9 cellular contexts compared by ENCODE assay signal in genomic region chr10:44982114-44982460, GRCh38. TPM values are rescaled to one million over a fixed set of nuclear protein-coding genes. Genes with fewer than 3 reads are reported as not detected.
DNase-seq lines count a peak whose midpoint lies in the region; ATAC-seq, FAIRE-seq and TF ChIP-seq lines count a peak whose summit lies in the region.
"Had no signal": no experiment of that assay in that cellular context is flagged by ENCODE, and none has a peak within 500 bp of the region (broad histone marks: within the 10 kb centered on the region; RNA-seq: fewer than 3 reads in every experiment).

No MANE protein-coding gene starts in this region.

- TF ChIP-seq EP300 in A549 (IDR thresholded peaks at IDR 0.05) (no peak), ovary (IDR thresholded peaks at IDR 0.05) (no peak)

- H3K27ac ChIP-seq in A549 (peak overlapping the region; percentile 82 to 92), SJCRH30 (peak overlapping the region; percentile 82), foreskin keratinocyte (peak overlapping the region; percentile 65), ovary (peak overlapping the region in 1 of 2 donors; percentile 1)

- POLR2A ChIA-PET in A549 (lab: Yijun Ruan, JAX) = no interaction called here

- WGBS in A549 (ENCODE audit: missing lambda C conversion rate) = 91% methylated on average over 9 of the region's 9 CpGs
- WGBS in ovary, 3 donors = 89 to 97% (median 92%) methylated on average over 9 of the region's 9 CpGs

- ATAC-seq in A549 (no peak), foreskin keratinocyte (no peak), HG02798 (IDR thresholded peaks at IDR 0.05; ENCODE audit: poor library complexity, unreplicated experiment) (no peak)
- ATAC-seq in effector memory CD8-positive, alpha-beta T cell (replicated peaks) = no peak

- no peaks in the 10 kb centered on the region for H3K9me3 Mint-ChIP-seq in effector memory CD8-positive, alpha-beta T cell

- H3K36me3 Mint-ChIP-seq in effector memory CD8-positive, alpha-beta T cell (ENCODE audit: insufficient read depth) = no peaks in the 10 kb centered on the region

- H3K4me2 ChIP-seq in A549 = peak overlapping the region; percentile 59

- H3K4me1 ChIP-seq in A549 (peaks cover 58% of the 10 kb centered on the region), SJCRH30 (peaks cover 39% of the 10 kb centered on the region), foreskin keratinocyte (peaks cover 26% of the 10 kb centered on the region), ovary (ENCODE audit: insufficient read depth) (peaks cover 48% of the 10 kb centered on the region)

- CTCF ChIA-PET in A549 (lab: Yijun Ruan, JAX) = interaction anchor here (1.5 to 9.7 kb wide), 2 partner anchors 27 to 50 kb away, joined by 3 to 69 read pairs; no protein-coding TSS in a partner anchor

- no peak for TF ChIP-seq CTCF in A549 (IDR thresholded peaks at IDR 0.05)
- TF ChIP-seq CTCF in foreskin keratinocyte (conservative IDR thresholded peaks at IDR 0.05) = no peak
- no peak for TF ChIP-seq CTCF in ovary (IDR thresholded peaks at IDR 0.05)

- intact Hi-C loops in ovary (cut with DNase I) = no loop called here

- H3K4me1 Mint-ChIP-seq in effector memory CD8-positive, alpha-beta T cell (ENCODE audit: low read depth in 2 of 2) = no peaks in the 10 kb centered on the region

- no peak for DNase-seq in A549 (ENCODE audit: low read depth in 1 of 2, low spot score in 1 of 2)
- DNase-seq in SJCRH30 = no peak
- no peak for DNase-seq in foreskin keratinocyte
- peak; percentile 13 to 51 (median 40) for DNase-seq in ovary
- no peak for DNase-seq in Ammon's horn (ENCODE audit: low spot score)
- no peak for DNase-seq in effector memory CD8-positive, alpha-beta T cell
- DNase-seq in NCI-H2081 (lab: John Stamatoyannopoulos, UW) = no peak
- DNase-seq: stimulated activated naive CD4-positive, alpha-beta T cell treated with Interleukin-2 at 50 U/mL for 16 hours had no signal

- H3K4me3 Mint-ChIP-seq in effector memory CD8-positive, alpha-beta T cell = no peak overlapping the region

- no peaks in the 10 kb centered on the region; the same call in 1 of the 2 replicates for H3K36me3 ChIP-seq in SJCRH30
- H3K36me3 ChIP-seq in ovary = no peaks in the 10 kb centered on the region

- TF ChIP-seq POLR2A in A549 (IDR thresholded peaks at IDR 0.05; ENCODE audit: low read length) (no peak), ovary (IDR thresholded peaks at IDR 0.05) (no peak)

- H3K9me3 ChIP-seq in A549 (no peaks in the 10 kb centered on the region), SJCRH30 (replicated peaks) (no peaks in the 10 kb centered on the region), ovary (peaks cover 0 to 7% of the 10 kb centered on the region in 2 donors)

- H3K27ac Mint-ChIP-seq in effector memory CD8-positive, alpha-beta T cell = no peak overlapping the region

- no peak for FAIRE-seq in A549 (lab: Jason Lieb, UNC)

- H3K4me3 ChIP-seq in A549 (no peak overlapping the region), SJCRH30 (no peak overlapping the region), ovary (no peak overlapping the region)

- no peak for TF ChIP-seq RAD21 in A549 (conservative IDR thresholded peaks at IDR 0.05 in 1 of 2, IDR thresholded peaks at IDR 0.05 in 1 of 2)

- H3K27me3 ChIP-seq in SJCRH30 = no peaks in the 10 kb centered on the region
- H3K27me3 ChIP-seq in foreskin keratinocyte = no peaks in the 10 kb centered on the region
- no peaks in the 10 kb centered on the region for H3K27me3 ChIP-seq in ovary

- peaks cover 0 to 12% of the 10 kb centered on the region in 2 donors for H3K27me3 Mint-ChIP-seq in effector memory CD8-positive, alpha-beta T cell

TF ChIP-seq in A549, 52 proteins besides CTCF, POLR2A, EP300 and RAD21:
- TF ChIP-seq ZFP36 (IDR thresholded peaks at IDR 0.05; ENCODE audit: borderline replicate concordance, partially characterized antibody) (no peak), ESRRA (IDR thresholded peaks at IDR 0.05; ENCODE audit: borderline replicate concordance, low read length) (no peak), HOXB5 (CRISPR knock-in tag; IDR thresholded peaks at IDR 0.05) (no peak), JUNB (IDR thresholded peaks at IDR 0.05) (no peak)
TF ChIP-seq in A549: peak in this region for 0.

RNA-seq across cellular contexts. Expression of gene DEPP1, which starts 3.5 kb away (rescaled TPM):
- 0.89 and 0.92 TPM in 2 replicates for polyA plus RNA-seq in A549 (2011; rRNA removed)
- 0.37 and 0.71 TPM in 2 replicates for polyA plus RNA-seq in A549 (2012; cell fraction: cytosol; rRNA removed)
- polyA plus RNA-seq in A549 (2012; cell fraction: nucleus; rRNA removed) = 0.51 and 1.2 TPM in 2 replicates
- 0.22 to 0.50 TPM (median 0.46 TPM) in 3 replicates for polyA plus RNA-seq in A549 (2017; fragmentation: RNase III; extraction: RNeasy Plus Mini Kit Qiagen cat#74134 plus additional on column Dnase treatment)
- polyA minus RNA-seq in A549 (2011; rRNA and poly(A)+ RNA removed) = 1.5 and 2.1 TPM in 2 replicates
- total RNA-seq in SJCRH30 (2014; rRNA removed; shearing (Covaris generic)) = 0.24 and 0.25 TPM in 2 replicates
- 0.60 and 0.75 TPM in 2 replicates for total RNA-seq in foreskin keratinocyte
- 0.56 and 0.84 TPM in 2 replicates for polyA plus RNA-seq in foreskin keratinocyte
- 100 to 1,000 TPM in 5 of 7 donors, 10 to 100 TPM in 2; 35.6 to 511 (median 174) TPM for total RNA-seq in ovary
- 100 to 1,000 TPM in 1 of 2 donors, 10 to 100 TPM in 1; 56.7 to 603 TPM for polyA plus RNA-seq in ovary

RNA-seq across cellular contexts. Expression of gene ZNF22, which starts 18.6 kb away (rescaled TPM):
- 11.0 and 13.0 TPM in 2 replicates for polyA plus RNA-seq in A549 (2011; rRNA removed)
- polyA plus RNA-seq in A549 (2012; cell fraction: cytosol; rRNA removed) = 2.8 and 2.9 TPM in 2 replicates
- 0.54 and 1.7 TPM in 2 replicates for polyA plus RNA-seq in A549 (2012; cell fraction: nucleus; rRNA removed)
- 8.5 to 8.7 TPM (median 8.6 TPM) in 3 replicates for polyA plus RNA-seq in A549 (2017; fragmentation: RNase III; extraction: RNeasy Plus Mini Kit Qiagen cat#74134 plus additional on column Dnase treatment)
- polyA minus RNA-seq in A549 (2011; rRNA and poly(A)+ RNA removed) = 1.4 and 2.2 TPM in 2 replicates
- 37.9 and 39.0 TPM in 2 replicates for total RNA-seq in SJCRH30 (2014; rRNA removed; shearing (Covaris generic))
- total RNA-seq in foreskin keratinocyte = 16.6 and 18.7 TPM in 2 replicates
- polyA plus RNA-seq in foreskin keratinocyte = 9.5 and 12.2 TPM in 2 replicates
- total RNA-seq in ovary = 10 to 100 TPM; 19.4 to 38.0 (median 28.6) TPM
- polyA plus RNA-seq in ovary = 10 to 100 TPM; 25.5 to 27.4 TPM

RNA-seq across cellular contexts. Expression of gene RASSF4, which starts 22.5 kb away (rescaled TPM):
- polyA plus RNA-seq in A549 (2011; rRNA removed) (2.1 and 2.2 TPM in 2 replicates), A549 (2017; fragmentation: RNase III; extraction: RNeasy Plus Mini Kit Qiagen cat#74134 plus additional on column Dnase treatment) (1.3 to 2.3 TPM (median 1.9 TPM) in 3 replicates), foreskin keratinocyte (0.31 and 0.34 TPM in 2 replicates), ovary (1 to 10 TPM; 8.1 to 9.7 TPM)
- 0.99 and 1.2 TPM in 2 replicates for polyA plus RNA-seq in A549 (2012; cell fraction: cytosol; rRNA removed)
- 2.7 and 2.9 TPM in 2 replicates for polyA plus RNA-seq in A549 (2012; cell fraction: nucleus; rRNA removed)
- 2.3 and 2.9 TPM in 2 replicates for polyA minus RNA-seq in A549 (2011; rRNA and poly(A)+ RNA removed)
- 18.9 and 22.0 TPM in 2 replicates for total RNA-seq in SJCRH30 (2014; rRNA removed; shearing (Covaris generic))
- total RNA-seq in foreskin keratinocyte (0.21 and 0.51 TPM in 2 replicates), ovary (10 to 100 TPM in 3 of 7 donors, 1 to 10 TPM in 4; 4.8 to 21.9 (median 7.3) TPM)

Comparison
In these comparisons a context has a peak if more than half of its experiments do, and no peak if none do; other contexts are left out.
1. DNase-seq: peak in ovary (5 of 5); none in A549 (0 of 2), SJCRH30 (0 of 2), foreskin keratinocyte (0 of 2), Ammon's horn (single experiment), effector memory CD8-positive, alpha-beta T cell (0 of 3) and NCI-H2081 (0 of 2).
2. RNA of gene DEPP1, which starts 3.5 kb away (total RNA-seq): 35.6 to 511 TPM in ovary; 0.60 to 0.75 TPM in foreskin keratinocyte and 0.24 to 0.25 TPM in SJCRH30; every median in the first group is over 10 times any median in the second.